ENCODE assay signal across 8 cellular contexts in the genomic region with DNA sequence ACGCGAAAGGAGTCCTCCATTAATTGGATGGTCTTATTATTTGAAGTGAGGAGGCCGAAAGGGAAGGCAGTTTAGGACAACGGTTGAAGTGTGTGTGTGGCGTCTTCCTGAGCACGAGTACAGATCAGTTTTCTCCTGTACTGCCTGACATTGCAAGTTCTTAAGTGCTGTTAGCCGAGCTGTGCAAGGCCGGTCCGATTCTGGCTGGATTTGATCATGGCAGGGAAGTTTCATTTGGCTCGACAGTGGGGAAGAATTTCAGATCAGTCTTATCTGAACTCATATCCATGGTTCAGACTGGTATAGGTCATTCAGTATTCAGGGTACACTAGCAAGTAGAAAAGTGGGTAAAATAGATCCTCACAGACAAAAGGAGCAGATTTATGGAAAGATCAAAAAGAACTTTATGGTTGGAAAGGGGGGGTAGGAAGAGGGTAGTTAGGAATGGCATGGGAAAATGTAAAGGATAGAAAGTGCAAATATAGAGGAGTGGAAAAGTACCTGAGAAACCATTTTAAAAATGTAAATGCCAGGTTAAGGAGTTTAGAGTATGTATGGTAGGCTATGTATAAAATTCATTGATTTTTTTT. TPM values are rescaled to one million over a fixed set of nuclear protein-coding genes. Genes with fewer than 3 reads are reported as not detected.
DNase-seq lines count a peak whose midpoint lies in the region; ATAC-seq and TF ChIP-seq lines count a peak whose summit lies in the region.

No MANE protein-coding gene starts in this region.

- H2AFZ ChIP-seq in osteoblast (ENCODE audit: low read length) = peak overlapping the region; percentile 78

- H3K36me3 Mint-ChIP-seq in CD4-positive, CD25-positive, alpha-beta regulatory T cell = peaks cover 6% of the 10 kb centered on the region
- H3K36me3 Mint-ChIP-seq in stimulated activated memory B cell treated with anti-CD40 and anti-IgM and Interleukin-4, amounts not matched to agents 10 μg/mL and 1 μg/mL and 100 μg/mL, for 72 hours = peaks cover 6% of the 10 kb centered on the region

- no peaks in the 10 kb centered on the region for H3K9me3 ChIP-seq in CD4-positive, CD25-positive, alpha-beta regulatory T cell (ENCODE audit: control insufficient read depth in 2 of 2, low read length in 2 of 2)
- no peaks in the 10 kb centered on the region for H3K9me3 ChIP-seq in osteoblast (ENCODE audit: low read depth, low read length)

- DNase-seq in CD4-positive, CD25-positive, alpha-beta regulatory T cell = no peak
- peak; percentile 60 for DNase-seq in NCI-H510A treated with DMSO at 0.1 percent for 48 hours (lab: John Stamatoyannopoulos, UW)
- DNase-seq in epithelial cell of esophagus (ENCODE audit: low read depth) = no peak
- peak; percentile 53 for DNase-seq in osteoblast (ENCODE audit: insufficient read length, low spot score, missing footprints)
- no peak for DNase-seq in GOT3 (lab: John Stamatoyannopoulos, UW)
- DNase-seq in stimulated activated naive CD4-positive, alpha-beta T cell treated with Interleukin-2 at 50 U/mL for 16 hours (lab: John Stamatoyannopoulos, UW) = no peak

- peaks cover 12 to 15% (median 14%) of the 10 kb centered on the region in 4 donors for H3K4me1 Mint-ChIP-seq in CD4-positive, CD25-positive, alpha-beta regulatory T cell
- peaks cover 34% of the 10 kb centered on the region for H3K4me1 Mint-ChIP-seq in stimulated activated memory B cell treated with anti-CD40 and anti-IgM and Interleukin-4, amounts not matched to agents 10 μg/mL and 1 μg/mL and 100 μg/mL, for 72 hours

- peaks cover 54% of the 10 kb centered on the region for H3K79me2 ChIP-seq in osteoblast (ENCODE audit: insufficient read depth, low read length)

- no peak for ATAC-seq in CD4-positive, CD25-positive, alpha-beta regulatory T cell (ENCODE audit: low read depth in 2 of 2)
- ATAC-seq in stimulated activated memory B cell treated with anti-CD40 and anti-IgM and Interleukin-4, amounts not matched to agents 10 μg/mL and 1 μg/mL and 100 μg/mL, for 72 hours = no peak
- no peak for ATAC-seq in GM19324 (IDR thresholded peaks at IDR 0.05; ENCODE audit: low FRiP score, unreplicated experiment)

- H4K20me1 ChIP-seq in osteoblast (ENCODE audit: insufficient read depth, low read length) = peaks cover 10% of the 10 kb centered on the region

- H3K27ac ChIP-seq in CD4-positive, CD25-positive, alpha-beta regulatory T cell (ENCODE audit: insufficient read depth, low read length, poor library complexity, severe bottlenecking) = peak overlapping the region; percentile 99
- H3K27ac ChIP-seq in osteoblast (ENCODE audit: low read depth, low read length) = peak overlapping the region; percentile 100

- TF ChIP-seq CTCF in epithelial cell of esophagus (IDR thresholded peaks at IDR 0.05; ENCODE audit: insufficient read depth, low read depth, low read length, missing control alignments) = no peak
- no peak for TF ChIP-seq CTCF in osteoblast (IDR thresholded peaks at IDR 0.05; ENCODE audit: extremely low read depth, low read depth, low read length)

- H3K4me2 ChIP-seq in osteoblast (ENCODE audit: insufficient read depth, low read length) = peak overlapping the region; percentile 91

- peaks cover 4% of the 10 kb centered on the region for H3K36me3 ChIP-seq in CD4-positive, CD25-positive, alpha-beta regulatory T cell (ENCODE audit: control insufficient read depth, insufficient read depth, low read length)
- H3K36me3 ChIP-seq in osteoblast (ENCODE audit: insufficient read depth, low read length) = peaks cover 12% of the 10 kb centered on the region

- H3K27me3 Mint-ChIP-seq in CD4-positive, CD25-positive, alpha-beta regulatory T cell = peaks cover 23% of the 10 kb centered on the region
- no peaks in the 10 kb centered on the region for H3K27me3 Mint-ChIP-seq in stimulated activated memory B cell treated with anti-CD40 and anti-IgM and Interleukin-4, amounts not matched to agents 10 μg/mL and 1 μg/mL and 100 μg/mL, for 72 hours

- H3K27ac Mint-ChIP-seq in CD4-positive, CD25-positive, alpha-beta regulatory T cell = no peak overlapping the region
- no peak overlapping the region for H3K27ac Mint-ChIP-seq in stimulated activated memory B cell treated with anti-CD40 and anti-IgM and Interleukin-4, amounts not matched to agents 10 μg/mL and 1 μg/mL and 100 μg/mL, for 72 hours

- peaks cover 47% of the 10 kb centered on the region for H3K4me1 ChIP-seq in CD4-positive, CD25-positive, alpha-beta regulatory T cell (ENCODE audit: control insufficient read depth, insufficient read depth, low read length, poor library complexity, severe bottlenecking)
- peaks cover 25% of the 10 kb centered on the region for H3K4me1 ChIP-seq in osteoblast (ENCODE audit: insufficient read depth, low read length)

- peaks cover 4% of the 10 kb centered on the region for H3K27me3 ChIP-seq in CD4-positive, CD25-positive, alpha-beta regulatory T cell (ENCODE audit: control insufficient read depth, insufficient read depth, low read length)
- H3K27me3 ChIP-seq in osteoblast (ENCODE audit: insufficient read depth, low read length) = no peaks in the 10 kb centered on the region

- no peak overlapping the region for H3K4me3 Mint-ChIP-seq in CD4-positive, CD25-positive, alpha-beta regulatory T cell
- no peak overlapping the region for H3K4me3 Mint-ChIP-seq in stimulated activated memory B cell treated with anti-CD40 and anti-IgM and Interleukin-4, amounts not matched to agents 10 μg/mL and 1 μg/mL and 100 μg/mL, for 72 hours

- H3K4me3 ChIP-seq in CD4-positive, CD25-positive, alpha-beta regulatory T cell (ENCODE audit: low read depth, low read length) = peak overlapping the region; percentile 94
- peak overlapping the region; percentile 89 for H3K4me3 ChIP-seq in epithelial cell of esophagus (ENCODE audit: low read length)
- H3K4me3 ChIP-seq in osteoblast (ENCODE audit: insufficient read depth, low read length) = peak overlapping the region; percentile 83

- H3K9me3 Mint-ChIP-seq in CD4-positive, CD25-positive, alpha-beta regulatory T cell = no peaks in the 10 kb centered on the region
- H3K9me3 Mint-ChIP-seq in stimulated activated memory B cell treated with anti-CD40 and anti-IgM and Interleukin-4, amounts not matched to agents 10 μg/mL and 1 μg/mL and 100 μg/mL, for 72 hours = no peaks in the 10 kb centered on the region

RNA-seq across cellular contexts. Expression of gene THAP9, which starts 0.7 kb away (rescaled TPM):
- 2.3 TPM for total RNA-seq in CD4-positive, CD25-positive, alpha-beta regulatory T cell
- 1 to 10 TPM in 2 of 4 donors, under 1 TPM in 2; 0.37 to 2.0 (median 1.4) TPM for polyA plus RNA-seq in CD4-positive, CD25-positive, alpha-beta regulatory T cell
- total RNA-seq in osteoblast = 3.2 and 3.3 TPM in 2 replicates

RNA-seq across cellular contexts. Expression of gene SEC31A, which starts 10.3 kb away (rescaled TPM):
- total RNA-seq in CD4-positive, CD25-positive, alpha-beta regulatory T cell = 130 TPM
- polyA plus RNA-seq in CD4-positive, CD25-positive, alpha-beta regulatory T cell = 100 to 1,000 TPM; 101 to 123 (median 117) TPM
- total RNA-seq in osteoblast = 487 and 513 TPM in 2 replicates

Comparison
In these comparisons a context has a peak if more than half of its experiments do, and no peak if none do; other contexts are left out.
1. DNase-seq: peak in NCI-H510A treated with DMSO at 0.1 percent for 48 hours (single experiment) and osteoblast (single experiment); none in CD4-positive, CD25-positive, alpha-beta regulatory T cell (0 of 3), epithelial cell of esophagus (single experiment), GOT3 (single experiment) and stimulated activated naive CD4-positive, alpha-beta T cell treated with Interleukin-2 at 50 U/mL for 16 hours (single experiment).
2. Peak in every context shown above with its lines, with median percentiles within 50 percentile points of each other: H3K4me3 ChIP-seq.